ENCODE assay signal across 10 cellular contexts in the genomic region with DNA sequence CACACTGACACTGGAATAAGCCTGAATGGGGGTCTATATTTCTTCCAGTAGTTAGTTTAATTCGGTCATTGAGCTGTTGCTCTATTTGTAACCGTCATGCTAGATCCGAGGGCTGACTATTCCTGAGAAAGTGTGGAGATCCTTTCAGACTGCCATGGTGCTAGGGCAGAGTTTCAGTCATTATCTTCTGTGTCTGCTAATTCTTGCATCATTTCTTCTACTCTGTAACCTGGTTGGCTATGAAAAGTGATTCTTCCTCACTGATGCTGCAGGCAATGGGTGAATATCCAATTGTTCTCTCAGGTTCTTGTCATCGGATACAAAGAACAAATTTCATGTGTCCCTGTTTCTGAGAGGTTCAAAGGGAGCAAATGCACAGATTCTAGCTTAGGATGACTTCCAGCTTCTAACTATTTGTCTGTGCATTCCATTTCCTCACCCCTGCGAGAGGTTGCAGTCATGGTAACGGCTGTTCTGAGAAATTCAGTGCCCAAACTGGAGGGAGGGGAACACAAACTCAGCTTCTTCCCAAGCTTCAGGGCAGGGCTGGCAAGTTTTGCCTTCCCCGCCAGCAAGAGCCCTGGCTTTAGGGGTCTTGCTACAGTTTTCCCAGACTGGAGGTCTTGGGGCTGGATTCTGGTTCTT. TPM values are rescaled to one million over a fixed set of nuclear protein-coding genes. Genes with fewer than 3 reads are reported as not detected.
DNase-seq lines count a peak whose midpoint lies in the region; ATAC-seq, FAIRE-seq and TF ChIP-seq lines count a peak whose summit lies in the region.
"Had no signal": no experiment of that assay in that cellular context is flagged by ENCODE, and none has a peak within 500 bp of the region (broad histone marks: within the 10 kb centered on the region; RNA-seq: fewer than 3 reads in every experiment).

No MANE protein-coding gene starts in this region.

- no peak overlapping the region for H2BK12ac ChIP-seq in H9 (ENCODE audit: insufficient read length, low read depth, low read length)

- H3T11ph ChIP-seq in H9 (ENCODE audit: low read length) = no peak overlapping the region

- TF ChIP-seq CTCF in H9 (conservative IDR thresholded peaks at IDR 0.05) = no peak
- TF ChIP-seq CTCF in cardiac fibroblast (IDR thresholded peaks at IDR 0.05; ENCODE audit: low read depth, low read length) = no peak

- H3K4ac ChIP-seq in H9 (ENCODE audit: low read depth, low read length) = no peak overlapping the region

- no peak overlapping the region for H2BK20ac ChIP-seq in H9 (ENCODE audit: low read depth, low read length, poor library complexity, severe bottlenecking)

- no peaks in the 10 kb centered on the region for H4K20me1 ChIP-seq in H9 (ENCODE audit: control insufficient read depth, insufficient read depth, insufficient read length)

- H3K9me3 Mint-ChIP-seq in H9 = no peaks in the 10 kb centered on the region

- no peak overlapping the region for H3K4me2 ChIP-seq in H9 (ENCODE audit: insufficient read depth, insufficient read length, low read length)

- no peak for ATAC-seq in GM21360 (IDR thresholded peaks at IDR 0.05; ENCODE audit: unreplicated experiment)
- ATAC-seq in HG03342 (IDR thresholded peaks at IDR 0.05; ENCODE audit: unreplicated experiment) = no peak

- H3K4me3 Mint-ChIP-seq in H9 = no peak overlapping the region

- H3K23ac ChIP-seq in H9 (ENCODE audit: insufficient read length, low read depth, low read length) = no peak overlapping the region

- H4K5ac ChIP-seq in H9 (ENCODE audit: insufficient read length, low read depth, low read length) = no peak overlapping the region

- no peaks in the 10 kb centered on the region for H3K79me1 ChIP-seq in H9 (ENCODE audit: insufficient read depth, low read depth, low read length, poor library complexity, severe bottlenecking)

- H2AFZ ChIP-seq in ACC112 (ENCODE audit: low read length, unreplicated experiment) (peak overlapping the region; percentile 23), H9 (ENCODE audit: low read length) (no peak overlapping the region)

- H3K9ac ChIP-seq in H9 (ENCODE audit: extremely low read depth, insufficient read length, low read length) = no peak overlapping the region

- H2BK120ac ChIP-seq in H9 (ENCODE audit: low read depth, low read length, poor library complexity, severe bottlenecking) = no peak overlapping the region

- H3K27ac Mint-ChIP-seq in H9 = no peak overlapping the region

- FAIRE-seq in urothelium cell line (lab: Jason Lieb, UNC) = no peak

- H3K14ac ChIP-seq in H9 (ENCODE audit: insufficient read depth, low read length) = peak overlapping the region; percentile 20; the same call in 1 of the 2 replicates

- no peak overlapping the region for H2BK5ac ChIP-seq in H9 (ENCODE audit: insufficient read length, low read length)

- no peak overlapping the region for H4K91ac ChIP-seq in H9 (ENCODE audit: insufficient read length, low read depth, low read length)

- peaks cover 42% of the 10 kb centered on the region for H3K79me2 ChIP-seq in ACC112 (ENCODE audit: control insufficient read depth, insufficient read depth, low read length, unreplicated experiment)
- H3K79me2 ChIP-seq in H9 (ENCODE audit: insufficient read depth, low read length) = no peaks in the 10 kb centered on the region

- no CpG with 5 or more reads among the region's 7 CpGs for WGBS in H9 (ENCODE audit: extremely low coverage, insufficient read length, low lambda C conversion rate)

- H3K9me3 ChIP-seq in H9 (ENCODE audit: control insufficient read depth, low read depth, low read length) = no peaks in the 10 kb centered on the region

- no peak overlapping the region for H3K18ac ChIP-seq in H9 (ENCODE audit: insufficient read length, low read depth, low read length)

- no peaks in the 10 kb centered on the region for H3K23me2 ChIP-seq in H9 (ENCODE audit: insufficient read length, low read depth, low read length, poor library complexity, severe bottlenecking)

- H3K36me3 ChIP-seq in ACC112 (ENCODE audit: insufficient read depth, low read length) = peaks cover 15% of the 10 kb centered on the region

- no peak overlapping the region for H2BK15ac ChIP-seq in H9 (ENCODE audit: low read depth, low read length)

- H3K56ac ChIP-seq in H9 (ENCODE audit: insufficient read length, low read depth, low read length) = no peak overlapping the region

- H3K27me3 ChIP-seq in ACC112 (ENCODE audit: insufficient read depth, low read length) (no peaks in the 10 kb centered on the region), H9 (ENCODE audit: insufficient read depth, low read length) (no peaks in the 10 kb centered on the region)

- no peak overlapping the region for H4K8ac ChIP-seq in H9 (replicated peaks; ENCODE audit: insufficient read length, low read depth, low read length)

- H3K4me1 Mint-ChIP-seq in H9 = peaks cover 4 to 8% of the 10 kb centered on the region in 2 experiments; a peak in 1 of 4 replicates

- H3K4me3 ChIP-seq in ACC112 (ENCODE audit: low read depth, low read length) = peak overlapping the region; percentile 75
- H3K4me3 ChIP-seq in cardiac fibroblast (replicated peaks in 1 of 2; ENCODE audit: low read depth in 2 of 2, low read length in 2 of 2) = no peak overlapping the region

- DNase-seq in H9 (no peak), cardiac fibroblast (ENCODE audit: low read depth in 2 of 2) (peak; percentile 59 to 69), midbrain (lab: John Stamatoyannopoulos, UW) (peak; percentile 10), iPS-NIHi7 (ENCODE audit: extremely low spot score) (no peak), urothelium cell line (ENCODE audit: low spot score) (no peak)
- DNase-seq: NCI-H1105, SW 1271 had no signal

- no peak overlapping the region for H2AK5ac ChIP-seq in H9 (ENCODE audit: insufficient read length, low read length)

- H3K27ac ChIP-seq in ACC112 (ENCODE audit: low read depth, low read length) = peak overlapping the region; percentile 94
- H3K27ac ChIP-seq in H9 (ENCODE audit: insufficient read length, low read depth, low read length) = no peak overlapping the region

- H3K4me1 ChIP-seq in ACC112 (ENCODE audit: control insufficient read depth, insufficient read depth, low read length, unreplicated experiment) (peaks cover 33% of the 10 kb centered on the region), H9 (ENCODE audit: insufficient read depth, low read length) (no peaks in the 10 kb centered on the region)

- no peaks in the 10 kb centered on the region for H3K27me3 Mint-ChIP-seq in H9 (ENCODE audit: low read depth)

- H3K36me3 Mint-ChIP-seq in H9 (ENCODE audit: insufficient read depth in 1 of 3, low read depth in 3 of 3) = no peaks in the 10 kb centered on the region

RNA-seq across cellular contexts. Expression of gene FAS, which starts 11.0 kb away (rescaled TPM):
- total RNA-seq in H9 (2021) = 3.0 and 3.1 TPM in 2 replicates

RNA-seq across cellular contexts. Expression of gene ACTA2, which starts 49.0 kb away (rescaled TPM):
- total RNA-seq in H9 (2021) = 2.3 and 2.4 TPM in 2 replicates

Comparison
In these comparisons a context has a peak if more than half of its experiments do, and no peak if none do; other contexts are left out.
1. DNase-seq: peak in cardiac fibroblast (2 of 2) and midbrain (single experiment); none in H9 (single experiment), iPS-NIHi7 (single experiment) and urothelium cell line (single experiment).